Comparison of ENCODE assay signal across 23 cellular contexts in the genomic region with DNA sequence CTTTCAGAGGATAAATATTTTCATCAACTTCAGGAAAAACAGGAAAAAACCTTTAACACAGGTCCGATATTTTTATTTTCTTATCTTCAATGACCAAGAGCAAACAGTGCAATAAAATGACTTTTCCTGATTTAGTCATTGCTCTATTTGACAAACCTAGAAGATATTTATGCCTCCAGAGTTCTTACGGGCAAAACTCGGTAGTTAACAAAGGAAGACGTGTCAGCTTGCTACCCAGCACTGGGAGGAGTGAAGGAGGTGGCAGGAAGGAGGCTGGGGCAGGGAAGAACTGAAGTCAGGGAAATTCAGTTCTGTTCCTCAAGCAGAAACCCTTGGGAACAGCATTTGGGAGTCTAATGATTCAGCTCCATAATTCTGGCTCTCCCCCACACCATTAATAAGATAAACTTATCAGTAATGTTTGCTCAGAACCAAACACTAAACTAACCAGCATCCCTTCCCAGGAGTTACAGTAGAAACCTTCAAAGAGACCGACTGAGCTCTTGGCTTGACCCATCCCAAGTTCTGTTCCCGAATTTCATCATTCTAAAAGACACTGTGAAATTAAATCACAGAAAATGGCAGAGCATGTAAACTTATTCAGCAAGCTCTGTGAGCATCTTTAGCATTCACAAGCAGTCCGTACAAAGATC.
DNase-seq lines count a peak whose midpoint lies in the region; ATAC-seq, FAIRE-seq and TF ChIP-seq lines count a peak whose summit lies in the region.
"Had no signal": no experiment of that assay in that cellular context is flagged by ENCODE, and none has a peak within 500 bp of the region (broad histone marks: within the 10 kb centered on the region; RNA-seq: fewer than 3 reads in every experiment).

No MANE protein-coding gene starts in this region.

- H3K27ac ChIP-seq in SK-N-MC: 0 out of 2 replicates have a peak overlapping the region, but pooled peaks have one; percentile 0
- peak overlapping the region in 48 of 59 donors; percentile 1 to 75 (median 52) for H3K27ac ChIP-seq in dorsolateral prefrontal cortex
- H3K27ac ChIP-seq: A549 had no signal

- DNase-seq in SK-N-MC (ENCODE audit: low read depth, low spot score): no peak
- DNase-seq in dorsolateral prefrontal cortex: no peak
- peak; percentile 47 for DNase-seq in putamen (ENCODE audit: low spot score)
- DNase-seq in T1000 (lab: John Stamatoyannopoulos, UW): no peak
- DNase-seq in D721Med (ENCODE audit: insufficient read length, low spot score): no peak
- no peak for DNase-seq in NCI-H2081 treated with DMSO at 0.1 percent for 48 hours (lab: John Stamatoyannopoulos, UW)
- DNase-seq: C1 segment of cervical spinal cord; CD4-positive, alpha-beta memory T cell; COR-L47; DMS 273 treated with DMSO at 0.1 percent for 48 hours; DMS79; GF-D8; Karpas-422; NCI-H1092; NCI-H1436; NCI-H187; NCI-H2107; NCI-H774 had no signal

- H3K4me3 Mint-ChIP-seq in nephron: no peak overlapping the region
- H3K4me3 Mint-ChIP-seq: CD4-positive, alpha-beta memory T cell had no signal

- intact Hi-C loops in dorsolateral prefrontal cortex (cut with DNase I): no loop called here

- TF ChIP-seq CTCF in dorsolateral prefrontal cortex (IDR thresholded peaks at IDR 0.05 in 54 of 56, conservative IDR thresholded peaks at IDR 0.05 in 2 of 56; ENCODE audit: low read depth in 1 of 56, partially characterized antibody in 56 of 56) (no peak), nephron (IDR thresholded peaks at IDR 0.05; ENCODE audit: unreplicated experiment in 3 of 3) (no peak), D721Med (IDR thresholded peaks at IDR 0.05; ENCODE audit: insufficient read depth, missing control alignments) (no peak)

- H3K9me3 Mint-ChIP-seq in nephron: no peaks in the 10 kb centered on the region
- H3K9me3 Mint-ChIP-seq: CD4-positive, alpha-beta memory T cell had no signal

- no peaks in the 10 kb centered on the region for H3K9me3 ChIP-seq in SK-N-MC (ENCODE audit: low read depth, low read length)
- H3K9me3 ChIP-seq: A549 had no signal

- no peaks in the 10 kb centered on the region for H3K27me3 ChIP-seq in dorsolateral prefrontal cortex

- peaks cover 7% of the 10 kb centered on the region for H3K27me3 Mint-ChIP-seq in nephron (ENCODE audit: low read depth)

- H3K36me3 Mint-ChIP-seq in nephron (ENCODE audit: low read depth): no peaks in the 10 kb centered on the region
- H3K36me3 Mint-ChIP-seq: CD4-positive, alpha-beta memory T cell had no signal

- peaks cover 4% of the 10 kb centered on the region for H3K4me1 Mint-ChIP-seq in nephron
- H3K4me1 Mint-ChIP-seq: CD4-positive, alpha-beta memory T cell had no signal

- H3K36me3 ChIP-seq in SK-N-MC (ENCODE audit: insufficient read depth, low read length): no peaks in the 10 kb centered on the region

- H3K4me3 ChIP-seq in SK-N-MC: no peak overlapping the region
- H3K4me3 ChIP-seq in dorsolateral prefrontal cortex: peak overlapping the region in 1 of 59 donors; percentile 5
- H3K4me3 ChIP-seq: A549 had no signal

- FAIRE-seq in D721Med (lab: Jason Lieb, UNC): no peak
- FAIRE-seq: A549, GM12891 had no signal

- H3K9ac ChIP-seq in SK-N-MC (ENCODE audit: insufficient read length): no peak overlapping the region

- peak overlapping the region in 2 of 3 experiments; percentile 5 to 29 for H3K27ac Mint-ChIP-seq in nephron
- H3K27ac Mint-ChIP-seq: CD4-positive, alpha-beta memory T cell had no signal

- no peak for ATAC-seq in HG03175 (IDR thresholded peaks at IDR 0.05; ENCODE audit: unreplicated experiment)
- ATAC-seq: HCT116 had no signal
